Comparison of ENCODE assay signal across 11 cellular contexts in the genomic region with DNA sequence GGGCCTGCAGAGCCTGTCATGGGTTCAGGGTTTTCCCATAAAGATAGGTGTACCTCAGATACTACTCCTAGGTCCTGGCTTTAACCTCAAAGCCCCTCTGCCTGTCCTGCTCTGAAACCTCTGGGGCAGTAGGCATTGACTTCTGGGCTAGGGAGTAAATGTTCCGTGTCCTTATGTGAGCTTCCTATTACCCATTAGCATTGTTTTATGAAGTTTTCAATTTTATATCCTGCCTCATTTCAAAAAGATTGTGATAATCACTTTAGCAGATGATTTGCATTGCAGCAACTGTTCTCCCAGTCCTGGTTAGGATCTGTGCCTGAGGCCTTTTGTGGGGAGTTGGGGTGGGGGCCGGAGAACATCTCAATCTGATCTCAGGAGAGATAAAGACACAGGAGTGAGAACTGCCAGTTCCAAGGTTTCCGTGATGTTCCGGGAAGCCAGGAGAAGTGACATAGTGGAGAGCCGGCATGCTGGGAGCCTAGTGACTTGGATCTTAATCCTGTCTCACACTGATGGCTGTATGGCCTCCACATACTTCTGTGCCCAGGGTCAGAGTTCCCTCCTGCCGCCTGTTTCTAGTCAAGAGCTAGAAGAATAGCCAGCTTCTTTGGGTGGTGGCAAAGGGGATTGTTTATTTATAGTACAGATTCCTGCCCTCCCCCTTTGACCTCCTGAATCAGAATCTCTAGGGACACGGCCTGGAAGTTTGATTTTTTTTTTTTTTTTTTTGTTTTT. TPM values are rescaled to one million over a fixed set of nuclear protein-coding genes. Genes with fewer than 3 reads are reported as not detected.
DNase-seq lines count a peak whose midpoint lies in the region; ATAC-seq and TF ChIP-seq lines count a peak whose summit lies in the region.
"Had no signal": no experiment of that assay in that cellular context is flagged by ENCODE, and none has a peak within 500 bp of the region (broad histone marks: within the 10 kb centered on the region; RNA-seq: fewer than 3 reads in every experiment).

No MANE protein-coding gene starts in this region.

- no peaks in the 10 kb centered on the region for H3K9me3 Mint-ChIP-seq in mesothelial cell of epicardium
- H3K9me3 Mint-ChIP-seq: stimulated activated naive CD8-positive, alpha-beta T cell treated with anti-CD3 and anti-CD28 coated beads, Interleukin-15, amount 100 ng/mL, for 72 hours had no signal

- H3K27ac Mint-ChIP-seq in mesothelial cell of epicardium = peak overlapping the region; percentile 9

- no peaks in the 10 kb centered on the region for H3K27me3 Mint-ChIP-seq in mesothelial cell of epicardium (ENCODE audit: low read depth)
- H3K27me3 Mint-ChIP-seq: stimulated activated naive CD8-positive, alpha-beta T cell treated with anti-CD3 and anti-CD28 coated beads, Interleukin-15, amount 100 ng/mL, for 72 hours had no signal

- H3K4me3 ChIP-seq in esophagus (ENCODE audit: low read depth in 1 of 2, low read length in 2 of 2) = no peak overlapping the region
- H3K4me3 ChIP-seq in urinary bladder (ENCODE audit: low read depth, low read length) = no peak overlapping the region

- peaks cover 22% of the 10 kb centered on the region for H3K36me3 Mint-ChIP-seq in mesothelial cell of epicardium

- no peak for TF ChIP-seq CTCF in mesothelial cell of epicardium (IDR thresholded peaks at IDR 0.05; ENCODE audit: unreplicated experiment)

- 59 to 69% methylated on average over 7 of the region's 7 CpGs for WGBS in esophagus, 2 donors
- WGBS in urinary bladder = 31% methylated on average over 7 of the region's 7 CpGs

- peak overlapping the region; percentile 57 to 70 for H3K27ac ChIP-seq in esophagus (ENCODE audit: low read depth in 2 of 2, low read length in 1 of 2)
- H3K27ac ChIP-seq in urinary bladder (ENCODE audit: low read depth) = peak overlapping the region; percentile 45

- no peaks in the 10 kb centered on the region for H3K27me3 ChIP-seq in esophagus (ENCODE audit: control insufficient read depth in 1 of 2, insufficient read depth in 2 of 2, low read length in 2 of 2)

- H3K4me1 ChIP-seq in esophagus (ENCODE audit: control insufficient read depth in 2 of 2, insufficient read depth in 2 of 2, low read length in 1 of 2) = peaks cover 0 to 4% of the 10 kb centered on the region in 2 donors
- peaks cover 2% of the 10 kb centered on the region for H3K4me1 ChIP-seq in urinary bladder (ENCODE audit: insufficient read depth)

- H3K9me3 ChIP-seq in esophagus (ENCODE audit: control insufficient read depth in 2 of 2, insufficient read depth in 1 of 2, low read depth in 1 of 2, low read length in 1 of 2) = no peaks in the 10 kb centered on the region

- no peak overlapping the region for H3K4me3 Mint-ChIP-seq in mesothelial cell of epicardium
- H3K4me3 Mint-ChIP-seq: stimulated activated naive CD8-positive, alpha-beta T cell treated with anti-CD3 and anti-CD28 coated beads, Interleukin-15, amount 100 ng/mL, for 72 hours had no signal

- no peak for ATAC-seq in GM18511 (IDR thresholded peaks at IDR 0.05; ENCODE audit: unreplicated experiment)
- ATAC-seq: stimulated activated naive CD8-positive, alpha-beta T cell treated with anti-CD3 and anti-CD28 coated beads, Interleukin-15, amount 100 ng/mL, for 72 hours had no signal

- H3K36me3 ChIP-seq in esophagus (ENCODE audit: control insufficient read depth in 2 of 2, insufficient read depth in 2 of 2, low read length in 1 of 2) (peaks cover 0 to 3% of the 10 kb centered on the region in 2 donors), urinary bladder (ENCODE audit: insufficient read depth) (no peaks in the 10 kb centered on the region)

- H3K4me1 Mint-ChIP-seq in mesothelial cell of epicardium = peaks cover 76% of the 10 kb centered on the region

- peak; percentile 88 to 91 for DNase-seq in NCI-H526 (lab: John Stamatoyannopoulos, UW)
- no peak for DNase-seq in mesothelial cell of epicardium (ENCODE audit: low spot score in 2 of 2, unreplicated experiment in 2 of 2)
- DNase-seq in NCI-H345 treated with DMSO at 0.1 percent for 48 hours (lab: John Stamatoyannopoulos, UW; ENCODE audit: unreplicated experiment) = no peak
- DNase-seq in stimulated activated naive CD4-positive, alpha-beta T cell treated with Interleukin-2 at 50 U/mL for 16 hours (lab: John Stamatoyannopoulos, UW) = no peak
- DNase-seq in DMS79 (lab: John Stamatoyannopoulos, UW) = no peak
- DNase-seq: NCI-H2081 treated with DMSO at 0.1 percent for 48 hours; occipital lobe; stimulated activated naive CD8-positive, alpha-beta T cell treated with anti-CD3 and anti-CD28 coated beads, Interleukin-15, amount 100 ng/mL, for 72 hours had no signal

RNA-seq across cellular contexts. Expression of gene TPM1, which starts 10.6 kb away (rescaled TPM):
- polyA plus RNA-seq in esophagus = 100 to 1,000 TPM; 135 to 322 TPM
- 635 to 667 TPM (median 659 TPM) in 3 replicates for total RNA-seq in mesothelial cell of epicardium
- 1,685 TPM for total RNA-seq in urinary bladder
- polyA plus RNA-seq in urinary bladder = 3,649 TPM

Comparison
In these comparisons a context has a peak if more than half of its experiments do, and no peak if none do; other contexts are left out.
1. DNase-seq: peak in NCI-H526 (2 of 2); none in mesothelial cell of epicardium (0 of 2), NCI-H345 treated with DMSO at 0.1 percent for 48 hours (single experiment), stimulated activated naive CD4-positive, alpha-beta T cell treated with Interleukin-2 at 50 U/mL for 16 hours (single experiment) and DMS79 (single experiment).